Comparison of ENCODE assay signal across 1 cellular context in the genomic region with DNA sequence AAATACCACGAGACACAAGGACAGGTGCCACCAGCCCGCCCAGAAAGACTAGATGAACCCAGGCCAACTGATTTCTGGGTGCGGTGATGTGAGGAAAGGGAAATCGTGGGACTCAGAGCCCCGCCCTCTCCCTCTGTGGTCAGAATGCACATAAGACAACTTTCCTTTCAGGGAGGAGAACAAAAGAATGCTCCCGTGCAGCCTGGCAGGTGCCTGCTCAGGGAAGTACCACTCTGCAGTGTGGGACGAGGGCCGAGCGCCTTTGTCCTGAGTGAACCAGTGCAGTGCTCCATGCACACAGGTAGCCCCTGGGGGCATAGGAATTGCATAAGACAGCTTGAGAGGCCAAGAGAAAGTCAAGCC.
TF ChIP-seq lines count a peak whose summit lies in the region.

No MANE protein-coding gene starts in this region.

TF ChIP-seq in GM23338, 12 proteins besides CTCF, POLR2A, EP300 and RAD21 (continued from another document):
- TF ChIP-seq, protein P1, sequence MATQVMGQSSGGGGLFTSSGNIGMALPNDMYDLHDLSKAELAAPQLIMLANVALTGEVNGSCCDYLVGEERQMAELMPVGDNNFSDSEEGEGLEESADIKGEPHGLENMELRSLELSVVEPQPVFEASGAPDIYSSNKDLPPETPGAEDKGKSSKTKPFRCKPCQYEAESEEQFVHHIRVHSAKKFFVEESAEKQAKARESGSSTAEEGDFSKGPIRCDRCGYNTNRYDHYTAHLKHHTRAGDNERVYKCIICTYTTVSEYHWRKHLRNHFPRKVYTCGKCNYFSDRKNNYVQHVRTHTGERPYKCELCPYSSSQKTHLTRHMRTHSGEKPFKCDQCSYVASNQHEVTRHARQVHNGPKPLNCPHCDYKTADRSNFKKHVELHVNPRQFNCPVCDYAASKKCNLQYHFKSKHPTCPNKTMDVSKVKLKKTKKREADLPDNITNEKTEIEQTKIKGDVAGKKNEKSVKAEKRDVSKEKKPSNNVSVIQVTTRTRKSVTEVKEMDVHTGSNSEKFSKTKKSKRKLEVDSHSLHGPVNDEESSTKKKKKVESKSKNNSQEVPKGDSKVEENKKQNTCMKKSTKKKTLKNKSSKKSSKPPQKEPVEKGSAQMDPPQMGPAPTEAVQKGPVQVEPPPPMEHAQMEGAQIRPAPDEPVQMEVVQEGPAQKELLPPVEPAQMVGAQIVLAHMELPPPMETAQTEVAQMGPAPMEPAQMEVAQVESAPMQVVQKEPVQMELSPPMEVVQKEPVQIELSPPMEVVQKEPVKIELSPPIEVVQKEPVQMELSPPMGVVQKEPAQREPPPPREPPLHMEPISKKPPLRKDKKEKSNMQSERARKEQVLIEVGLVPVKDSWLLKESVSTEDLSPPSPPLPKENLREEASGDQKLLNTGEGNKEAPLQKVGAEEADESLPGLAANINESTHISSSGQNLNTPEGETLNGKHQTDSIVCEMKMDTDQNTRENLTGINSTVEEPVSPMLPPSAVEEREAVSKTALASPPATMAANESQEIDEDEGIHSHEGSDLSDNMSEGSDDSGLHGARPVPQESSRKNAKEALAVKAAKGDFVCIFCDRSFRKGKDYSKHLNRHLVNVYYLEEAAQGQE (IDR thresholded peaks at IDR 0.05; ENCODE audit: unreplicated experiment): no peak
- no peak for TF ChIP-seq EZH2phosphoT487 (IDR thresholded peaks at IDR 0.05; ENCODE audit: unreplicated experiment)
